In genomic region chr1:87451229-87451900, GRCh38 we compare ENCODE assay signal across 12 cellular contexts.
A peak's percentile ranks its signal among the peaks of the same experiment; 100 is the strongest.
DNase-seq lines count a peak whose midpoint lies in the region; ATAC-seq, FAIRE-seq and TF ChIP-seq lines count a peak whose summit lies in the region.
"Had no signal": no experiment of that assay in that cellular context is flagged by ENCODE, and none has a peak within 500 bp of the region (broad histone marks: within the 10 kb centered on the region; RNA-seq: fewer than 3 reads in every experiment).

No MANE protein-coding gene starts in this region.

- H3K4me3 ChIP-seq in AG04450 (ENCODE audit: low read depth, low read length), result no peak overlapping the region
- no peak overlapping the region for H3K4me3 ChIP-seq in astrocyte (ENCODE audit: insufficient read depth, low read depth, low read length)
- H3K4me3 ChIP-seq: ascending aorta, tibial nerve had no signal

- no peak overlapping the region for H3K4me2 ChIP-seq in astrocyte (ENCODE audit: low read length)

- H3K27ac ChIP-seq in AG04450 (ENCODE audit: low read depth, low read length) (no peak overlapping the region), astrocyte (ENCODE audit: low read depth, low read length) (no peak overlapping the region)
- H3K27ac ChIP-seq: ascending aorta, tibial nerve had no signal

- H3K27me3 ChIP-seq in AG04450 (ENCODE audit: control insufficient read depth, insufficient read depth, low read length) (no peaks in the 10 kb centered on the region), astrocyte (ENCODE audit: insufficient read depth, low read length) (no peaks in the 10 kb centered on the region)
- H3K27me3 ChIP-seq: ascending aorta, tibial nerve had no signal

- POLR2A ChIA-PET in AG04450 (lab: Yijun Ruan, JAX), result no interaction called here

- ATAC-seq in GM18520 (IDR thresholded peaks at IDR 0.05; ENCODE audit: unreplicated experiment) (peak; percentile 19), GM19455 (IDR thresholded peaks at IDR 0.05; ENCODE audit: unreplicated experiment) (no peak)

- H3K79me2 ChIP-seq in astrocyte (ENCODE audit: insufficient read depth, low read length), result no peaks in the 10 kb centered on the region

- no peak overlapping the region for H3K4me3 Mint-ChIP-seq in astrocyte (ENCODE audit: unreplicated experiment)

- no peak overlapping the region for H3K27ac Mint-ChIP-seq in astrocyte (ENCODE audit: unreplicated experiment)

- no peak overlapping the region for H2AFZ ChIP-seq in astrocyte (ENCODE audit: low read depth, low read length)

- DNase-seq in AG04450 (ENCODE audit: low read depth, low spot score) (peak; percentile 7), astrocyte (ENCODE audit: low read depth) (peak; percentile 51), iris pigment epithelial cell (ENCODE audit: low read depth) (peak; percentile 34), T-helper 2 cell (no peak), SKM-1 treated with dmso at 0.1 percent for 144 hours (lab: John Stamatoyannopoulos, UW; ENCODE audit: unreplicated experiment) (no peak), NCI-H82 treated with DMSO at 0.1 percent for 48 hours (lab: John Stamatoyannopoulos, UW; ENCODE audit: unreplicated experiment) (no peak)
- DNase-seq: NK-92 treated with Interleukin-12 subunit alpha and Interleukin-12 subunit beta, amount 100 ng/mL, for 24 hours; retina had no signal

- no peak for FAIRE-seq in astrocyte (lab: Jason Lieb, UNC)

- H3K9ac ChIP-seq in astrocyte (ENCODE audit: low read length), result no peak overlapping the region

- H3K9me3 Mint-ChIP-seq in astrocyte (ENCODE audit: unreplicated experiment), result no peaks in the 10 kb centered on the region

- no peaks in the 10 kb centered on the region for H3K9me3 ChIP-seq in AG04450 (ENCODE audit: control insufficient read depth, insufficient read depth, low read length)
- no peaks in the 10 kb centered on the region for H3K9me3 ChIP-seq in astrocyte (ENCODE audit: insufficient read depth, low read depth, low read length)
- H3K9me3 ChIP-seq: ascending aorta had no signal

- CTCF ChIA-PET in AG04450 (lab: Charles Lee), result no interaction called here

- H4K20me1 ChIP-seq in astrocyte (ENCODE audit: insufficient read depth, low read length), result no peaks in the 10 kb centered on the region

- no peaks in the 10 kb centered on the region for H3K4me1 Mint-ChIP-seq in astrocyte (ENCODE audit: low read depth, unreplicated experiment)

- H3K4me1 ChIP-seq in astrocyte (ENCODE audit: insufficient read depth, low read length), result no peaks in the 10 kb centered on the region
- H3K4me1 ChIP-seq: tibial nerve had no signal

- H3K27me3 Mint-ChIP-seq in astrocyte (ENCODE audit: low read depth, unreplicated experiment), result peaks cover 2% of the 10 kb centered on the region

- TF ChIP-seq CTCF in AG04450 (IDR thresholded peaks at IDR 0.05; ENCODE audit: low read depth, low read length) (no peak), astrocyte (IDR thresholded peaks at IDR 0.05; ENCODE audit: insufficient read depth, low read depth, low read length) (no peak)

- H3K36me3 Mint-ChIP-seq in astrocyte (ENCODE audit: low read depth, unreplicated experiment), result no peaks in the 10 kb centered on the region

- no peaks in the 10 kb centered on the region for H3K36me3 ChIP-seq in astrocyte (ENCODE audit: insufficient read depth, low read length)
- H3K36me3 ChIP-seq: ascending aorta, tibial nerve had no signal

Comparison
In these comparisons a context has a peak if more than half of its experiments do, and no peak if none do; other contexts are left out.
1. DNase-seq: peak in AG04450 (single experiment), astrocyte (single experiment) and iris pigment epithelial cell (single experiment); none in T-helper 2 cell (0 of 5), SKM-1 treated with dmso at 0.1 percent for 144 hours (single experiment) and NCI-H82 treated with DMSO at 0.1 percent for 48 hours (single experiment).